Comparison of ENCODE assay signal across 29 cellular contexts in the genomic region with DNA sequence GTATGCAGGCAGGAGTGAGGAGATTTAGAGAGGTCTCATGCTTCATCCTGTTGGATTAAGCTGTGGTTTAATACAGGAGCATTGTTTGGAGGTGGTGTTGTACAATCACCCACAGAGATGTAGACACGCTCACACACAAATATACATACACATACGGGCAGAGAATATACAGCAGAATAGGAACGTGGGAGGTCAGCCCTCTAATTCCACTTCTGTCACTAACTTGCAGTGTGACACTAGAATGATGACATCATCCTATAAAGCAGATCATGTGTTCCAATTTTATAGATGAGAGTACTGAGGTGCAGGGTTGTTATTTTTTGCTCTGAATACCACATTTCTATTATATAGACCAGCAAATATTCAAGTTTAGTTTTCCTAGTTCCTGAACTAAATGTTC.
"Had no signal": no experiment of that assay in that cellular context is flagged by ENCODE, and none has a peak within 500 bp of the region (broad histone marks: within the 10 kb centered on the region; RNA-seq: fewer than 3 reads in every experiment).

No MANE protein-coding gene starts in this region.

- ATAC-seq: heart left ventricle; mucosa of descending colon; naive thymus-derived CD4-positive, alpha-beta T cell; natural killer cell treated with Interleukin-12 subunit alpha and Interleukin-12 subunit beta and Interleukin-15 and Interleukin-18, amount 100 ng/mL, for 72 hours; pancreas; right cardiac atrium; stimulated activated memory B cell treated with anti-CD40 and anti-IgM and Interleukin-4, amounts not matched to agents 10 μg/mL and 1 μg/mL and 100 μg/mL, for 72 hours; stimulated activated naive CD8-positive, alpha-beta T cell treated with anti-CD3 and anti-CD28 coated beads, Interleukin-15, amount 100 ng/mL, for 72 hours had no signal

- H3K4me1 Mint-ChIP-seq: stimulated activated memory B cell treated with anti-CD40 and anti-IgM and Interleukin-4, amounts not matched to agents 10 μg/mL and 1 μg/mL and 100 μg/mL, for 72 hours had no signal

- H3K4me3 Mint-ChIP-seq: naive thymus-derived CD4-positive, alpha-beta T cell; natural killer cell treated with Interleukin-12 subunit alpha and Interleukin-12 subunit beta and Interleukin-15 and Interleukin-18, amount 100 ng/mL, for 72 hours; neural crest cell; stimulated activated memory B cell treated with anti-CD40 and anti-IgM and Interleukin-4, amounts not matched to agents 10 μg/mL and 1 μg/mL and 100 μg/mL, for 72 hours; stimulated activated naive CD8-positive, alpha-beta T cell treated with anti-CD3 and anti-CD28 coated beads, Interleukin-15, amount 100 ng/mL, for 72 hours had no signal

- H3K4me3 ChIP-seq: heart left ventricle, left ventricle myocardium inferior, lung, mucosa of descending colon, pancreas, prostate gland, sigmoid colon, spleen, testis, thyroid gland, transverse colon, upper lobe of left lung had no signal

- H3K27me3 ChIP-seq: pancreas, sigmoid colon, testis, thyroid gland, transverse colon, upper lobe of left lung had no signal

- H3K36me3 ChIP-seq: heart left ventricle, pancreas, prostate gland, sigmoid colon, spleen, thyroid gland, transverse colon, upper lobe of left lung had no signal

- H3K27ac ChIP-seq: heart left ventricle, left ventricle myocardium inferior, pancreas, prostate gland, sigmoid colon, spleen, testis, thyroid gland, transverse colon, upper lobe of left lung had no signal

- H3K4me1 ChIP-seq: pancreas, prostate gland, sigmoid colon, testis, thyroid gland, transverse colon, upper lobe of left lung had no signal

- H3K27ac Mint-ChIP-seq: naive thymus-derived CD4-positive, alpha-beta T cell; natural killer cell treated with Interleukin-12 subunit alpha and Interleukin-12 subunit beta and Interleukin-15 and Interleukin-18, amount 100 ng/mL, for 72 hours; stimulated activated memory B cell treated with anti-CD40 and anti-IgM and Interleukin-4, amounts not matched to agents 10 μg/mL and 1 μg/mL and 100 μg/mL, for 72 hours; stimulated activated naive CD8-positive, alpha-beta T cell treated with anti-CD3 and anti-CD28 coated beads, Interleukin-15, amount 100 ng/mL, for 72 hours had no signal

- H3K9me3 ChIP-seq: mucosa of descending colon, pancreas, prostate gland, testis, thyroid gland, transverse colon had no signal

- H3K36me3 Mint-ChIP-seq: natural killer cell treated with Interleukin-12 subunit alpha and Interleukin-12 subunit beta and Interleukin-15 and Interleukin-18, amount 100 ng/mL, for 72 hours; stimulated activated memory B cell treated with anti-CD40 and anti-IgM and Interleukin-4, amounts not matched to agents 10 μg/mL and 1 μg/mL and 100 μg/mL, for 72 hours had no signal

- DNase-seq: heart left ventricle; hypothalamus; islet precursor cell; left ventricle myocardium inferior; mesendoderm; midbrain; mucosa of descending colon; naive thymus-derived CD4-positive, alpha-beta T cell; nucleus accumbens; pancreas; posterior cingulate gyrus; retina; right cardiac atrium; sigmoid colon; small intestine; spleen; stimulated activated CD4-positive, alpha-beta T cell treated with anti-CD3 and anti-CD28 coated beads, Interleukin-4, amount 100 ng/mL, for 4 hours; stimulated activated CD8-positive, alpha-beta memory T cell treated with anti-CD3 and anti-CD28 coated beads, Interleukin-4, amount 100 ng/mL, for 48 hours; stimulated activated naive CD4-positive, alpha-beta T cell treated with Interleukin-2 at 50 U/mL for 16 hours; stimulated activated naive CD8-positive, alpha-beta T cell treated with anti-CD3 and anti-CD28 coated beads, Interleukin-15, amount 100 ng/mL, for 72 hours; testis; thyroid gland; transverse colon; upper lobe of left lung had no signal

- FAIRE-seq: pancreas, small intestine had no signal
